ENCODE assay signal across 17 cellular contexts in the genomic region with DNA sequence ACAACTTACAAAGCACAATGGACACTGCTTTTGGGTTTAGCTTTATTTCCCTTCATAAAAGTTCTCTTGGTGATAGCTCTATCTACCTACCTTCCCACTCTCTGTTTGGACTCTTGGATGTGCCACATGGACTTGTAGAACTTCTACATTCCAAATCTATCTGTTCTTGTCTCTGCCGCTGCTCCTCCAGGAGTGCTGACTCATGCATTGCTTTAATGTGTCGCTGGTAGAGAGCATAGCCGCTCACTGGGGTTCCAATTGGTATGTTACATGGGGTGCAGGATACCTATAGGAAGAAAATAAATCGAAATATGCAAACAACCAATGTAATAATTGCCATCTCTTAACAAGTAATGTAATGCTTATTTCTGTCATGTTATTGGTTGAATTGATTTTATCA.
"Had no signal": no experiment of that assay in that cellular context is flagged by ENCODE, and none has a peak within 500 bp of the region (broad histone marks: within the 10 kb centered on the region; RNA-seq: fewer than 3 reads in every experiment).

No MANE protein-coding gene starts in this region.

- H3K9me3 ChIP-seq: breast epithelium, prostate gland, tibial nerve, vagina had no signal

- H3K4me3 Mint-ChIP-seq: activated naive CD8-positive, alpha-beta T cell; dendritic cell treated with granulocyte-macrophage colony-stimulating factor and Interleukin-4, amounts not matched to agents 40 ng/mL and 50 ng/mL, for 4 days had no signal

- H3K27me3 Mint-ChIP-seq: activated naive CD8-positive, alpha-beta T cell; dendritic cell treated with granulocyte-macrophage colony-stimulating factor and Interleukin-4, amounts not matched to agents 40 ng/mL and 50 ng/mL, for 4 days had no signal

- ATAC-seq: right cardiac atrium had no signal

- H3K27ac Mint-ChIP-seq: activated naive CD8-positive, alpha-beta T cell; dendritic cell treated with granulocyte-macrophage colony-stimulating factor and Interleukin-4, amounts not matched to agents 40 ng/mL and 50 ng/mL, for 4 days had no signal

- H3K27ac ChIP-seq: breast epithelium, prostate gland, tibial nerve, vagina had no signal

- H3K27me3 ChIP-seq: breast epithelium, tibial nerve, vagina had no signal

- H3K9me3 Mint-ChIP-seq: dendritic cell treated with granulocyte-macrophage colony-stimulating factor and Interleukin-4, amounts not matched to agents 40 ng/mL and 50 ng/mL, for 4 days had no signal

- H3K4me3 ChIP-seq: breast epithelium, prostate gland, tibial nerve, vagina had no signal

- H3K4me1 ChIP-seq: breast epithelium, prostate gland, tibial nerve had no signal

- DNase-seq: activated CD4-positive, alpha-beta T cell treated with anti-CD3 and anti-CD28 coated beads, Interleukin-2, amount 50 U/mL, for 48 hours; activated effector memory CD4-positive, alpha-beta T cell treated with anti-CD3 and anti-CD28 coated beads, Interleukin-2, amount 50 U/mL, for 16 hours; activated T-cell treated with anti-CD3 and anti-CD28 coated beads, Interleukin-2, amount 50 U/mL, for 1 hour; cerebellar nuclear complex; effector memory CD4-positive, alpha-beta T cell; foreskin melanocyte; right cardiac atrium; small intestine; stimulated activated CD4-positive, alpha-beta T cell treated with anti-CD3 and anti-CD28 coated beads, Interleukin-4, amount 100 ng/mL, for 24 hours; stimulated activated naive CD4-positive, alpha-beta T cell treated with Interleukin-2 at 50 U/mL for 16 hours; substantia nigra had no signal

- H3K36me3 ChIP-seq: breast epithelium, prostate gland had no signal
